Comparison of ENCODE assay signal across 21 cellular contexts in genomic region chr4:164959896-164960295, GRCh38. TPM values are rescaled to one million over a fixed set of nuclear protein-coding genes. Genes with fewer than 3 reads are reported as not detected.
A peak's percentile ranks its signal among the peaks of the same experiment; 100 is the strongest.
DNase-seq lines count a peak whose midpoint lies in the region; FAIRE-seq and TF ChIP-seq lines count a peak whose summit lies in the region.
"Had no signal": no experiment of that assay in that cellular context is flagged by ENCODE, and none has a peak within 500 bp of the region (broad histone marks: within the 10 kb centered on the region; RNA-seq: fewer than 3 reads in every experiment).

No MANE protein-coding gene starts in this region.

- H3K27me3 ChIP-seq in astrocyte (ENCODE audit: insufficient read depth, low read length), result no peaks in the 10 kb centered on the region

- CTCF ChIA-PET in activated naive CD4-positive, alpha-beta T cell treated with anti-CD3 and anti-CD28 coated beads for 36 hours (lab: Charles Lee), result no interaction called here

- H3K4me3 ChIP-seq in astrocyte (ENCODE audit: insufficient read depth, low read depth, low read length) (no peak overlapping the region), foreskin fibroblast (ENCODE audit: low read depth in 1 of 2, low read length in 2 of 2) (no peak overlapping the region)
- H3K4me3 ChIP-seq: A549, left lung, mucosa of descending colon had no signal

- H3K4me1 Mint-ChIP-seq in astrocyte (ENCODE audit: low read depth, unreplicated experiment), result peaks cover 18% of the 10 kb centered on the region
- H3K4me1 Mint-ChIP-seq in activated naive CD4-positive, alpha-beta T cell treated with anti-CD3 and anti-CD28 coated beads for 36 hours (ENCODE audit: low read depth), result peaks cover 14% of the 10 kb centered on the region

- no peak for TF ChIP-seq POLR2A in GM12892 (IDR thresholded peaks at IDR 0.05; ENCODE audit: low read depth, low read length)

- no peak overlapping the region for H3K9ac ChIP-seq in astrocyte (ENCODE audit: low read length)

- peak overlapping the region; percentile 21 for H3K27ac Mint-ChIP-seq in astrocyte (ENCODE audit: unreplicated experiment)
- H3K27ac Mint-ChIP-seq in activated naive CD4-positive, alpha-beta T cell treated with anti-CD3 and anti-CD28 coated beads for 36 hours, result no peak overlapping the region
- H3K27ac Mint-ChIP-seq: activated B cell treated with CpG ODN at 0.5 μM for 24 hours; activated naive CD8-positive, alpha-beta T cell treated with anti-CD3 and anti-CD28 coated beads for 36 hours had no signal

- H3K9me3 Mint-ChIP-seq in astrocyte (ENCODE audit: unreplicated experiment), result no peaks in the 10 kb centered on the region
- H3K9me3 Mint-ChIP-seq in activated naive CD4-positive, alpha-beta T cell treated with anti-CD3 and anti-CD28 coated beads for 36 hours, result peaks cover 8% of the 10 kb centered on the region
- H3K9me3 Mint-ChIP-seq: central memory CD8-positive, alpha-beta T cell had no signal

- no peak for TF ChIP-seq CTCF in astrocyte (IDR thresholded peaks at IDR 0.05; ENCODE audit: insufficient read depth, low read depth, low read length)
- TF ChIP-seq CTCF in foreskin fibroblast (IDR thresholded peaks at IDR 0.05; ENCODE audit: low read depth, low read length), result no peak

- no peaks in the 10 kb centered on the region for H3K27me3 Mint-ChIP-seq in astrocyte (ENCODE audit: low read depth, unreplicated experiment)
- no peaks in the 10 kb centered on the region for H3K27me3 Mint-ChIP-seq in activated naive CD4-positive, alpha-beta T cell treated with anti-CD3 and anti-CD28 coated beads for 36 hours (ENCODE audit: low read depth)
- H3K27me3 Mint-ChIP-seq: activated B cell treated with CpG ODN at 0.5 μM for 24 hours; activated naive CD8-positive, alpha-beta T cell treated with anti-CD3 and anti-CD28 coated beads for 36 hours; central memory CD8-positive, alpha-beta T cell had no signal

- H2AFZ ChIP-seq in astrocyte (ENCODE audit: low read depth, low read length), result no peak overlapping the region

- H4K20me1 ChIP-seq in astrocyte (ENCODE audit: insufficient read depth, low read length), result no peaks in the 10 kb centered on the region

- no peaks in the 10 kb centered on the region for H3K4me1 ChIP-seq in astrocyte (ENCODE audit: insufficient read depth, low read length)
- H3K4me1 ChIP-seq: A549, left lung had no signal

- H3K4me3 Mint-ChIP-seq in astrocyte (ENCODE audit: unreplicated experiment), result no peak overlapping the region
- no peak overlapping the region for H3K4me3 Mint-ChIP-seq in activated naive CD4-positive, alpha-beta T cell treated with anti-CD3 and anti-CD28 coated beads for 36 hours
- H3K4me3 Mint-ChIP-seq: activated B cell treated with CpG ODN at 0.5 μM for 24 hours; activated naive CD8-positive, alpha-beta T cell treated with anti-CD3 and anti-CD28 coated beads for 36 hours; central memory CD8-positive, alpha-beta T cell had no signal

- no peak overlapping the region for H3K27ac ChIP-seq in astrocyte (ENCODE audit: low read depth, low read length)
- H3K27ac ChIP-seq: A549, HL-60, left lung had no signal

- H3K36me3 Mint-ChIP-seq in astrocyte (ENCODE audit: low read depth, unreplicated experiment), result no peaks in the 10 kb centered on the region
- peaks cover 11% of the 10 kb centered on the region for H3K36me3 Mint-ChIP-seq in activated naive CD4-positive, alpha-beta T cell treated with anti-CD3 and anti-CD28 coated beads for 36 hours (ENCODE audit: low read depth)

- FAIRE-seq in HTR-8/SVneo (lab: Jason Lieb, UNC) (peak; percentile 69), astrocyte (lab: Jason Lieb, UNC) (no peak), GM12892 (lab: Jason Lieb, UNC) (no peak)
- FAIRE-seq: A549 had no signal

- DNase-seq in AG08395 (ENCODE audit: low spot score), result peak; percentile 30
- peak; percentile 40 for DNase-seq in HTR-8/SVneo (ENCODE audit: insufficient read length, low spot score)
- no peak for DNase-seq in astrocyte (ENCODE audit: low read depth)
- peak; percentile 67 to 74 for DNase-seq in foreskin fibroblast
- DNase-seq in iPS-NIHi11 (ENCODE audit: low spot score), result no peak
- DNase-seq in GM12892 (ENCODE audit: insufficient read length), result no peak
- no peak for DNase-seq in activated naive CD4-positive, alpha-beta T cell treated with anti-CD3 and anti-CD28 coated beads for 36 hours
- DNase-seq in SKM-1 treated with dmso at 0.1 percent for 144 hours (lab: John Stamatoyannopoulos, UW; ENCODE audit: unreplicated experiment), result no peak
- DNase-seq: activated B cell treated with CpG ODN at 0.5 μM for 24 hours; activated naive CD8-positive, alpha-beta T cell treated with anti-CD3 and anti-CD28 coated beads for 36 hours; activated T-cell treated with anti-CD3 and anti-CD28 coated beads, Interleukin-2, amount 50 U/mL, for 48 hours; effector memory CD4-positive, alpha-beta T cell; KG1; left lung; mucosa of descending colon; NCI-H1092 treated with DMSO at 0.1 percent for 48 hours; NCI-H526 treated with DMSO at 0.1 percent for 48 hours; T-helper 2 cell had no signal

- no peaks in the 10 kb centered on the region for H3K36me3 ChIP-seq in astrocyte (ENCODE audit: insufficient read depth, low read length)
- H3K36me3 ChIP-seq: left lung had no signal

- no peak overlapping the region for H3K4me2 ChIP-seq in astrocyte (ENCODE audit: low read length)
- H3K4me2 ChIP-seq: A549 had no signal

- no peaks in the 10 kb centered on the region for H3K9me3 ChIP-seq in astrocyte (ENCODE audit: insufficient read depth, low read depth, low read length)
- H3K9me3 ChIP-seq: left lung, mucosa of descending colon had no signal

- intact Hi-C loops in activated naive CD4-positive, alpha-beta T cell treated with anti-CD3 and anti-CD28 coated beads for 36 hours (cut with micrococcal nuclease), result loop anchor here (10.0 kb wide), 1 partner anchor 1465 kb away; the partner anchor contains the start of gene TMA16

- H3K79me2 ChIP-seq in astrocyte (ENCODE audit: insufficient read depth, low read length), result peaks cover 8% of the 10 kb centered on the region

RNA-seq across cellular contexts. Expression of gene TRIM61, which starts 17.6 kb away (rescaled TPM):
- total RNA-seq in astrocyte, result 1.4 and 2.2 TPM in 2 replicates
- polyA plus RNA-seq in GM12892 (2012; ENCODE audit: missing spikeins), result 2.7 TPM
- under 1 TPM; 0.67 to 0.84 TPM for total RNA-seq in activated naive CD4-positive, alpha-beta T cell treated with anti-CD3 and anti-CD28 coated beads for 36 hours
- polyA plus RNA-seq: A549 had no signal

Comparison
In these comparisons a context has a peak if more than half of its experiments do, and no peak if none do; other contexts are left out.
1. DNase-seq: peak in AG08395 (single experiment), HTR-8/SVneo (single experiment) and foreskin fibroblast (2 of 2); none in astrocyte (single experiment), iPS-NIHi11 (single experiment), GM12892 (single experiment), activated naive CD4-positive, alpha-beta T cell treated with anti-CD3 and anti-CD28 coated beads for 36 hours (single experiment) and SKM-1 treated with dmso at 0.1 percent for 144 hours (single experiment).